Comparison of ENCODE assay signal across 9 cellular contexts in the genomic region with DNA sequence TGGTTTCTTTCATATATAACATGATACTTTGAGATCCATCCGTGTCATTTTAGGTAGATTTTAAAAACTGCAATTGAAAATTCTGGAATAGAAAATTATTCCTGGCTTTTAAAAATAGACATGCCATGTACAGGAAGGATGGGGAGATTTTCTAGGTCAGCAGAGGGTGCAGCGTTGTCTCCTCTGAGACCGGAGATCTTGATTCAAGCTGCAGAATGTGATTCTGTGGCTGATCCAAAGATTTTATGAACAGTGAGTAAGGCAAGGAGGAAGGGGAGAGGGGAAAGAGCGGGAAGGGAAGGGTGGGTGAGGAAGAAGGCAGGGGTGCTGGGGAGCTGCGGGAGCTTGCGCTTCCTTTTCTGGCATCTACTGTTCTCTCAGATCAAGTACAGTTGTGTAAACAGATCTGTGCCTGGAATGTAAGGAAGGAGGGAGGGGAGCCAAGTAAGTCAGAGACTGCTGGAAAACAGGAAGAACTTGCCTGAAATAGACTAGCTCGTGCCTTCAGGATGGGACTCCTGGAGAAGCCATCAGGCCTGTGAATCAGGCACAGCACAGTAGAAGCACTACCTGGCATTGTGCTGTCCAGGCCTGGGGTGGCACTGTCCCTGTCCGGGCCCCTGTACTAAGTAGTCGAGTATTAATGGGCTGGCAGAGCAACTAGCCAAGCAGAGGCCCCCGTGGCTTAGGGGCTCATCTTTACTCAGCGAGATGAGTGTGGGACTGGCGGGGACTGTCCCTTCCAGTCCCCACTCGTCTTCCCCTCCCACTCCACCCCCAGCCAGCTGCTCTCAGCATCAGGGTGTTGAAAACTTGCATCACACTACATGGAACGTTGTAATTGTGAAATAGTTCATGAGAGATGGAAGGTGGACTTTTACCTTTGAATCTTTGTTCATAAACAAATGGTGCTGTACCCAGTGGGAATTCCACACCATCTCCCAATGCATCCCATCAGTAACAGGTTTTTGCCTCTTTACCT.
A peak's percentile ranks its signal among the peaks of the same experiment; 100 is the strongest.
DNase-seq lines count a peak whose midpoint lies in the region; ATAC-seq, FAIRE-seq and TF ChIP-seq lines count a peak whose summit lies in the region.
"Had no signal": no experiment of that assay in that cellular context is flagged by ENCODE, and none has a peak within 500 bp of the region (broad histone marks: within the 10 kb centered on the region; RNA-seq: fewer than 3 reads in every experiment).

No MANE protein-coding gene starts in this region.

- TF ChIP-seq EP300 in A549 (IDR thresholded peaks at IDR 0.05), result no peak

- no peak for FAIRE-seq in A549 (lab: Jason Lieb, UNC)
- FAIRE-seq: colon had no signal

- intact Hi-C loops in left colon (cut with DNase I, micrococcal nuclease), result no loop called here

- H3K4me3 ChIP-seq in A549, result no peak overlapping the region

- CTCF ChIA-PET in A549 (lab: Yijun Ruan, JAX), result no interaction called here

- TF ChIP-seq CTCF in A549 (IDR thresholded peaks at IDR 0.05), result no peak

- ATAC-seq in A549 (peak; percentile 70 to 81), HG02610 (IDR thresholded peaks at IDR 0.05; ENCODE audit: unreplicated experiment) (peak; percentile 45), left colon (peak; percentile 66), GM21528 (IDR thresholded peaks at IDR 0.05; ENCODE audit: low FRiP score, unreplicated experiment) (no peak)

- TF ChIP-seq POLR2A in A549 (IDR thresholded peaks at IDR 0.05; ENCODE audit: low read length), result no peak

- peaks cover 19% of the 10 kb centered on the region for H3K4me1 ChIP-seq in A549

- in situ Hi-C loops in ACHN (cut with HindIII; ENCODE audit: low pct_ligation_motif_present, low pct_unique_long_range_greater_than_20kb, low sequenced_read_pairs), result no loop called here

- 50% methylated on average over 12 of the region's 14 CpGs for WGBS in A549 (ENCODE audit: missing lambda C conversion rate)

- H3K27ac ChIP-seq in A549 (peak overlapping the region; percentile 55 to 57; a peak in 4 of 6 replicates), angular gyrus (ENCODE audit: low read depth, low read length) (peak overlapping the region; percentile 50)

- DNase-seq in A549 (ENCODE audit: low read depth in 1 of 2, low spot score in 1 of 2) (peak in 1 of 2 experiments; percentile 36), left colon (peak; percentile 15 to 58), ACHN (no peak), SW 1271 (lab: John Stamatoyannopoulos, UW) (no peak)
- peak; percentile 5 to 50 (median 25) for DNase-seq in stimulated activated CD4-positive, alpha-beta T cell treated with anti-CD3 and anti-CD28 coated beads, TNF-alpha, amount 100 ng/mL, for 24 hours (ENCODE audit: low read depth in 3 of 3)

- POLR2A ChIA-PET in A549 (lab: Yijun Ruan, JAX), result no interaction called here

- H3K4me2 ChIP-seq in A549, result peak overlapping the region; percentile 60

- peaks cover 9% of the 10 kb centered on the region; the same call in 2 of the 3 replicates for H3K9me3 ChIP-seq in A549

- no peak for TF ChIP-seq RAD21 in A549 (conservative IDR thresholded peaks at IDR 0.05 in 1 of 2, IDR thresholded peaks at IDR 0.05 in 1 of 2)

TF ChIP-seq in A549, 52 proteins besides CTCF, POLR2A, EP300 and RAD21:
- TF ChIP-seq JUN (IDR thresholded peaks at IDR 0.05) (no peak), CEBPB (IDR thresholded peaks at IDR 0.05) (peak in 1 of 2 experiments; percentile 46; a peak in 1 of 4 replicates)

Comparison
In these comparisons a context has a peak if more than half of its experiments do, and no peak if none do; other contexts are left out.
1. DNase-seq: peak in left colon (2 of 2) and stimulated activated CD4-positive, alpha-beta T cell treated with anti-CD3 and anti-CD28 coated beads, TNF-alpha, amount 100 ng/mL, for 24 hours (3 of 3); none in ACHN (single experiment) and SW 1271 (0 of 2).